ENCODE assay signal across 25 cellular contexts in the genomic region with DNA sequence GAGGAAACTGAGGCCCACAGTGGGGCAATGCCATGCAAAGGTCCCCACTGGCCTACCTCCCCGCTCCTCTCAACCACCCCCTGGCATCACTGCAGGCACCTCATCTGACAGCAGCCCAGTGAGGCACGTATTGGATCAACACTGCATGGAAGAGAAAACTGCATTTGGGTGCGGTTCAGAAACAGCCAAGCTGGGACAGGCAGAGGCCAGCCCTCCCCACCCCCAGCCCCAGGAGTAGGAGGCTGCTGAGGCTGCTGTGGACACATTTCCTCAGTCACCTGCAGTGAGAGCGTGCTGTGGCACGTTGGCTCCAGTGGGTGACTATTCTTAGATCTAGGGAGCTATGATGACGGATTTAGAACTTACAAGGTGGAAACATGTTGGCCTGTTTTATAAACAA.
DNase-seq lines count a peak whose midpoint lies in the region; ATAC-seq and TF ChIP-seq lines count a peak whose summit lies in the region.
"Had no signal": no experiment of that assay in that cellular context is flagged by ENCODE, and none has a peak within 500 bp of the region (broad histone marks: within the 10 kb centered on the region; RNA-seq: fewer than 3 reads in every experiment).

No MANE protein-coding gene starts in this region.

- DNase-seq in CD4-positive, CD25-positive, alpha-beta regulatory T cell = no peak
- DNase-seq in mammary epithelial cell (peak; percentile 93), Right ventricle myocardium inferior (ENCODE audit: missing footprints) (no peak), mesenteric fat pad (ENCODE audit: low spot score) (peak; percentile 69), body of pancreas (no peak), NCI-H146 (lab: John Stamatoyannopoulos, UW) (no peak), KBM-7 (no peak)
- DNase-seq: activated CD4-positive, alpha-beta T cell treated with anti-CD3 and anti-CD28 coated beads, Interleukin-2, amount 10 ng/mL, durations not matched to agents 24 days and 14 days; AML-193; CD4-positive, alpha-beta memory T cell; endodermal cell; Karpas-422; mesenchymal stem cell; NCI-H1436; ovary; stimulated activated CD4-positive, alpha-beta T cell treated with anti-CD3 and anti-CD28 coated beads, Interleukin-1b, Interleukin-23, amount 100 ng/mL, for 48 hours; stimulated activated naive CD8-positive, alpha-beta T cell treated with anti-CD3 and anti-CD28 coated beads, Interleukin-15, Interleukin-2, amounts not matched to agents 100 U/mL and 50 U/mL, for 24 hours; T-cell; testis had no signal

- H3K4me1 Mint-ChIP-seq in CD4-positive, CD25-positive, alpha-beta regulatory T cell = peaks cover 0 to 4% (median 0%) of the 10 kb centered on the region in 4 donors
- H3K4me1 Mint-ChIP-seq: activated CD4-positive, alpha-beta T cell treated with anti-CD3 and anti-CD28 coated beads, Interleukin-2, amount 10 ng/mL, durations not matched to agents 24 days and 14 days; T-cell had no signal

- intact Hi-C loops in mammary epithelial cell (cut with micrococcal nuclease) = no loop called here
- intact Hi-C loops in Right ventricle myocardium inferior (cut with DNase I) = no loop called here
- intact Hi-C loops in body of pancreas (cut with DNase I) = no loop called here

- no peak overlapping the region for H3K27ac ChIP-seq in CD4-positive, CD25-positive, alpha-beta regulatory T cell (ENCODE audit: insufficient read depth, low read length, poor library complexity, severe bottlenecking)
- H3K27ac ChIP-seq in mammary epithelial cell (ENCODE audit: insufficient read depth, low read depth, low read length) = peak overlapping the region; percentile 23
- H3K27ac ChIP-seq in body of pancreas = no peak overlapping the region
- H3K27ac ChIP-seq: A549, cardiac muscle cell, ovary, testis had no signal

- H3K4me2 ChIP-seq in mammary epithelial cell (ENCODE audit: insufficient read depth, low read depth, low read length) = peak overlapping the region; percentile 39
- H3K4me2 ChIP-seq: A549 had no signal

- no peak overlapping the region for H3K4me3 Mint-ChIP-seq in CD4-positive, CD25-positive, alpha-beta regulatory T cell
- H3K4me3 Mint-ChIP-seq: activated CD4-positive, alpha-beta T cell treated with anti-CD3 and anti-CD28 coated beads, Interleukin-2, amount 10 ng/mL, durations not matched to agents 24 days and 14 days; activated naive CD8-positive, alpha-beta T cell; endodermal cell; T-cell; WTC11 had no signal

- H3K27me3 Mint-ChIP-seq in CD4-positive, CD25-positive, alpha-beta regulatory T cell = no peaks in the 10 kb centered on the region
- H3K27me3 Mint-ChIP-seq: activated CD4-positive, alpha-beta T cell treated with anti-CD3 and anti-CD28 coated beads, Interleukin-2, amount 10 ng/mL, durations not matched to agents 24 days and 14 days; activated naive CD8-positive, alpha-beta T cell; CD4-positive, alpha-beta memory T cell; T-cell had no signal

- no TSS peak for BruUV-seq in mammary epithelial cell (replicated peaks; lab: Mats Ljungman, UMichigan)

- no peak overlapping the region for H2AFZ ChIP-seq in mammary epithelial cell (ENCODE audit: low read depth, low read length)

- CTCF ChIA-PET in mammary epithelial cell (lab: Charles Lee; ENCODE audit: low non-redundant PET) = no interaction called here

- no peak for TF ChIP-seq CTCF in mammary epithelial cell (conservative IDR thresholded peaks at IDR 0.05 in 1 of 2, IDR thresholded peaks at IDR 0.05 in 1 of 2; ENCODE audit: extremely low read depth in 1 of 2, insufficient read depth in 1 of 2, low read depth in 1 of 2, low read length in 2 of 2)
- TF ChIP-seq CTCF in body of pancreas (IDR thresholded peaks at IDR 0.05) = no peak

- H3K4me1 ChIP-seq in CD4-positive, CD25-positive, alpha-beta regulatory T cell (ENCODE audit: control insufficient read depth, insufficient read depth, low read length, poor library complexity, severe bottlenecking) = no peaks in the 10 kb centered on the region
- H3K4me1 ChIP-seq in mammary epithelial cell (ENCODE audit: insufficient read depth, low read length) (peaks cover 16% of the 10 kb centered on the region), body of pancreas (no peaks in the 10 kb centered on the region)
- H3K4me1 ChIP-seq: A549, testis had no signal

- peaks cover 10% of the 10 kb centered on the region for H3K36me3 Mint-ChIP-seq in CD4-positive, CD25-positive, alpha-beta regulatory T cell
- H3K36me3 Mint-ChIP-seq: WTC11 had no signal

- H3K27me3 ChIP-seq in CD4-positive, CD25-positive, alpha-beta regulatory T cell (ENCODE audit: control insufficient read depth, insufficient read depth, low read length) = no peaks in the 10 kb centered on the region
- H3K27me3 ChIP-seq in mammary epithelial cell (ENCODE audit: insufficient read depth, low read length) (no peaks in the 10 kb centered on the region), body of pancreas (no peaks in the 10 kb centered on the region)
- H3K27me3 ChIP-seq: cardiac muscle cell, ovary, testis had no signal

- no peak overlapping the region for H3K9ac ChIP-seq in mammary epithelial cell (ENCODE audit: insufficient read depth, low read length)

- H4K20me1 ChIP-seq in mammary epithelial cell (ENCODE audit: insufficient read depth, low read length) = no peaks in the 10 kb centered on the region

- H3K79me2 ChIP-seq in mammary epithelial cell (ENCODE audit: insufficient read depth, low read length) = no peaks in the 10 kb centered on the region

- in situ Hi-C loops in mammary epithelial cell (cut with MboI; ENCODE audit: low sequenced_read_pairs in 2 of 2) = no loop called here
- in situ Hi-C loops in KBM-7 (cut with MboI; ENCODE audit: low pct_unique_long_range_greater_than_20kb, low sequenced_read_pairs) = no loop called here

- no peaks in the 10 kb centered on the region for H3K36me3 ChIP-seq in CD4-positive, CD25-positive, alpha-beta regulatory T cell (ENCODE audit: control insufficient read depth, insufficient read depth, low read length)
- no peaks in the 10 kb centered on the region for H3K36me3 ChIP-seq in mammary epithelial cell (ENCODE audit: insufficient read depth, low read length)
- H3K36me3 ChIP-seq in body of pancreas (replicated peaks in 1 of 2; ENCODE audit: insufficient read depth in 1 of 2, low read depth in 2 of 2) = no peaks in the 10 kb centered on the region
- H3K36me3 ChIP-seq: cardiac muscle cell, ovary had no signal

- TF ChIP-seq POLR2A in body of pancreas (IDR thresholded peaks at IDR 0.05) = no peak

- 30% methylated on average over 6 of the region's 6 CpGs for WGBS in mammary epithelial cell (ENCODE audit: low coverage, missing lambda C conversion rate)
- WGBS in body of pancreas, 2 donors = 82 to 92% methylated on average over 5 to 6 of the region's 6 CpGs

- dilution Hi-C loops in mammary epithelial cell (cut with HindIII; ENCODE audit: low sequenced_read_pairs) = no loop called here

- no peak for ATAC-seq in CD4-positive, CD25-positive, alpha-beta regulatory T cell (ENCODE audit: low read depth in 2 of 2)
- ATAC-seq in Right ventricle myocardium inferior (peak; percentile 86), GM18868 (IDR thresholded peaks at IDR 0.05; ENCODE audit: unreplicated experiment) (no peak), body of pancreas (no peak)
- ATAC-seq: A549; HepG2; stimulated activated naive CD8-positive, alpha-beta T cell treated with anti-CD3 and anti-CD28 coated beads, Interleukin-15, Interleukin-2, amounts not matched to agents 100 U/mL and 50 U/mL, for 24 hours; T-cell; WTC11 had no signal

- H3K9me3 ChIP-seq in CD4-positive, CD25-positive, alpha-beta regulatory T cell (ENCODE audit: control insufficient read depth in 2 of 2, low read length in 2 of 2) = no peaks in the 10 kb centered on the region
- H3K9me3 ChIP-seq in mammary epithelial cell (replicated peaks; ENCODE audit: insufficient read depth, low read length) (no peaks in the 10 kb centered on the region), body of pancreas (no peaks in the 10 kb centered on the region)
- H3K9me3 ChIP-seq: A549, ovary, testis had no signal

- H3K9me3 Mint-ChIP-seq in CD4-positive, CD25-positive, alpha-beta regulatory T cell = no peaks in the 10 kb centered on the region
- H3K9me3 Mint-ChIP-seq: activated CD4-positive, alpha-beta T cell treated with anti-CD3 and anti-CD28 coated beads, Interleukin-2, amount 10 ng/mL, durations not matched to agents 24 days and 14 days; CD4-positive, alpha-beta memory T cell; endodermal cell; T-cell had no signal

- no peak overlapping the region for H3K4me3 ChIP-seq in CD4-positive, CD25-positive, alpha-beta regulatory T cell (ENCODE audit: low read depth, low read length)
- H3K4me3 ChIP-seq in mammary epithelial cell (replicated peaks in 1 of 3; ENCODE audit: insufficient read depth in 1 of 3, low read depth in 2 of 3, low read length in 3 of 3) (no peak overlapping the region), body of pancreas (no peak overlapping the region)
- H3K4me3 ChIP-seq: A549, cardiac muscle cell, ovary, testis had no signal

- peak overlapping the region in 2 of 3 donors; percentile 14 to 45 for H3K27ac Mint-ChIP-seq in CD4-positive, CD25-positive, alpha-beta regulatory T cell
- H3K27ac Mint-ChIP-seq: activated CD4-positive, alpha-beta T cell treated with anti-CD3 and anti-CD28 coated beads, Interleukin-2, amount 10 ng/mL, durations not matched to agents 24 days and 14 days; activated naive CD8-positive, alpha-beta T cell; CD4-positive, alpha-beta memory T cell; endodermal cell; T-cell; WTC11 had no signal

Comparison
In these comparisons a context has a peak if more than half of its experiments do, and no peak if none do; other contexts are left out.
1. DNase-seq: peak in mammary epithelial cell (single experiment) and mesenteric fat pad (single experiment); none in CD4-positive, CD25-positive, alpha-beta regulatory T cell (0 of 3), Right ventricle myocardium inferior (single experiment), body of pancreas (0 of 4), NCI-H146 (single experiment) and KBM-7 (single experiment).